Comparison of ENCODE assay signal across 12 cellular contexts in the genomic region with DNA sequence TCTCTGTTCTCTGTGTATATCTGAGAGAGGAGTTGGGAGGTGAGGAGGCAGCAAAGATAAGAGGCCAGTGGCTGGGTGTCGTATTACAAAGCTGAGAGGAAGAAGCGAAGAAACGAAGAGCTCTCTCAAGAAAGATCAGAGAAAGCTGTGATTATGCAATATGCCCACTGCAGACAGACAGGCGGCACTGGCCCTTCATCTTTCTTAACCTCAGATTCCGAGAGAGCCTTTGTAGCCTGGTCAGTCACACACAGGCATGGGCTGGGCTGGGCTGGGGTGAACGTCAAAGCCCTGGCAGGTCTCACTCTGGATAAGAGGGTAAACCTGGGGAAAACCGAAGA.
DNase-seq lines count a peak whose midpoint lies in the region; ATAC-seq, FAIRE-seq and TF ChIP-seq lines count a peak whose summit lies in the region.
"Had no signal": no experiment of that assay in that cellular context is flagged by ENCODE, and none has a peak within 500 bp of the region (broad histone marks: within the 10 kb centered on the region; RNA-seq: fewer than 3 reads in every experiment).

No MANE protein-coding gene starts in this region.

- no peaks in the 10 kb centered on the region for H3K79me2 ChIP-seq in astrocyte (ENCODE audit: insufficient read depth, low read length)

- H3K27me3 ChIP-seq in astrocyte (ENCODE audit: insufficient read depth, low read length) = no peaks in the 10 kb centered on the region

- DNase-seq in G401 (ENCODE audit: low spot score) (peak; percentile 15), M059J (ENCODE audit: low read depth) (peak; percentile 85), astrocyte (ENCODE audit: low read depth) (peak; percentile 41), myocyte (ENCODE audit: low read depth) (peak; percentile 82), KG1 (lab: John Stamatoyannopoulos, UW) (no peak)
- DNase-seq in stimulated activated naive CD4-positive, alpha-beta T cell treated with Interleukin-2 at 50 U/mL for 16 hours (lab: John Stamatoyannopoulos, UW) = no peak
- DNase-seq in natural killer cell treated with Interleukin-12 subunit alpha and Interleukin-12 subunit beta and Interleukin-15 and Interleukin-18, amount 100 ng/mL, for 72 hours (ENCODE audit: low spot score) = no peak
- no peak for DNase-seq in activated naive CD4-positive, alpha-beta T cell treated with anti-CD3 and anti-CD28 coated beads, Interleukin-2, amount 50 U/mL, for 72 hours (ENCODE audit: low spot score in 2 of 2)
- DNase-seq: NCI-H1417 treated with DMSO at 0.1 percent for 48 hours; stimulated activated naive CD8-positive, alpha-beta T cell treated with anti-CD3 and anti-CD28 coated beads, Interleukin-15, Interleukin-2, amounts not matched to agents 100 U/mL and 50 U/mL, for 24 hours had no signal

- H3K4me3 ChIP-seq in astrocyte (ENCODE audit: insufficient read depth, low read depth, low read length) = no peak overlapping the region
- H3K4me3 ChIP-seq: lung, skin epidermis had no signal

- H4K20me1 ChIP-seq in astrocyte (ENCODE audit: insufficient read depth, low read length) = no peaks in the 10 kb centered on the region

- in situ Hi-C loops in G401 (cut with HindIII; ENCODE audit: low sequenced_read_pairs) = no loop called here

- peaks cover 4% of the 10 kb centered on the region for H3K4me1 Mint-ChIP-seq in astrocyte (ENCODE audit: low read depth, unreplicated experiment)
- H3K4me1 Mint-ChIP-seq in natural killer cell treated with Interleukin-12 subunit alpha and Interleukin-12 subunit beta and Interleukin-15 and Interleukin-18, amount 100 ng/mL, for 72 hours (ENCODE audit: low read depth in 2 of 2) = no peaks in the 10 kb centered on the region

- no peak for TF ChIP-seq CTCF in astrocyte (IDR thresholded peaks at IDR 0.05; ENCODE audit: insufficient read depth, low read depth, low read length)

- no peak overlapping the region for H3K4me3 Mint-ChIP-seq in astrocyte (ENCODE audit: unreplicated experiment)
- H3K4me3 Mint-ChIP-seq in natural killer cell treated with Interleukin-12 subunit alpha and Interleukin-12 subunit beta and Interleukin-15 and Interleukin-18, amount 100 ng/mL, for 72 hours = no peak overlapping the region

- H3K27ac ChIP-seq in astrocyte (ENCODE audit: low read depth, low read length) = no peak overlapping the region
- H3K27ac ChIP-seq: skin epidermis had no signal

- no peak for ATAC-seq in natural killer cell treated with Interleukin-12 subunit alpha and Interleukin-12 subunit beta and Interleukin-15 and Interleukin-18, amount 100 ng/mL, for 72 hours
- ATAC-seq in activated naive CD4-positive, alpha-beta T cell treated with anti-CD3 and anti-CD28 coated beads, Interleukin-2, amount 50 U/mL, for 72 hours = no peak
- ATAC-seq: stimulated activated naive CD8-positive, alpha-beta T cell treated with anti-CD3 and anti-CD28 coated beads, Interleukin-15, Interleukin-2, amounts not matched to agents 100 U/mL and 50 U/mL, for 24 hours had no signal

- H3K4me2 ChIP-seq in astrocyte (ENCODE audit: low read length) = no peak overlapping the region

- FAIRE-seq in astrocyte (lab: Jason Lieb, UNC) = no peak

- H3K27ac Mint-ChIP-seq in astrocyte (ENCODE audit: unreplicated experiment) = no peak overlapping the region
- H3K27ac Mint-ChIP-seq in natural killer cell treated with Interleukin-12 subunit alpha and Interleukin-12 subunit beta and Interleukin-15 and Interleukin-18, amount 100 ng/mL, for 72 hours = no peak overlapping the region
- no peak overlapping the region for H3K27ac Mint-ChIP-seq in activated naive CD4-positive, alpha-beta T cell treated with anti-CD3 and anti-CD28 coated beads, Interleukin-2, amount 50 U/mL, for 72 hours

- no peaks in the 10 kb centered on the region for H3K36me3 ChIP-seq in astrocyte (ENCODE audit: insufficient read depth, low read length)

- H3K4me1 ChIP-seq in astrocyte (ENCODE audit: insufficient read depth, low read length) = no peaks in the 10 kb centered on the region

- H2AFZ ChIP-seq in astrocyte (ENCODE audit: low read depth, low read length) = no peak overlapping the region

- no peak overlapping the region for H3K9ac ChIP-seq in astrocyte (ENCODE audit: low read length)

- no peaks in the 10 kb centered on the region for H3K9me3 ChIP-seq in astrocyte (ENCODE audit: insufficient read depth, low read depth, low read length)

- H3K9me3 Mint-ChIP-seq in astrocyte (ENCODE audit: unreplicated experiment) = no peaks in the 10 kb centered on the region
- H3K9me3 Mint-ChIP-seq in natural killer cell treated with Interleukin-12 subunit alpha and Interleukin-12 subunit beta and Interleukin-15 and Interleukin-18, amount 100 ng/mL, for 72 hours = no peaks in the 10 kb centered on the region
- no peaks in the 10 kb centered on the region for H3K9me3 Mint-ChIP-seq in activated naive CD4-positive, alpha-beta T cell treated with anti-CD3 and anti-CD28 coated beads, Interleukin-2, amount 50 U/mL, for 72 hours

- H3K27me3 Mint-ChIP-seq in astrocyte (ENCODE audit: low read depth, unreplicated experiment) = peaks cover 16% of the 10 kb centered on the region
- peaks cover 0 to 14% of the 10 kb centered on the region in 2 donors for H3K27me3 Mint-ChIP-seq in natural killer cell treated with Interleukin-12 subunit alpha and Interleukin-12 subunit beta and Interleukin-15 and Interleukin-18, amount 100 ng/mL, for 72 hours

- no peaks in the 10 kb centered on the region for H3K36me3 Mint-ChIP-seq in astrocyte (ENCODE audit: low read depth, unreplicated experiment)
- no peaks in the 10 kb centered on the region for H3K36me3 Mint-ChIP-seq in natural killer cell treated with Interleukin-12 subunit alpha and Interleukin-12 subunit beta and Interleukin-15 and Interleukin-18, amount 100 ng/mL, for 72 hours
- no peaks in the 10 kb centered on the region for H3K36me3 Mint-ChIP-seq in activated naive CD4-positive, alpha-beta T cell treated with anti-CD3 and anti-CD28 coated beads, Interleukin-2, amount 50 U/mL, for 72 hours

Comparison
In these comparisons a context has a peak if more than half of its experiments do, and no peak if none do; other contexts are left out.
1. DNase-seq: peak in G401 (single experiment), M059J (single experiment), astrocyte (single experiment) and myocyte (single experiment); none in stimulated activated naive CD4-positive, alpha-beta T cell treated with Interleukin-2 at 50 U/mL for 16 hours (single experiment), natural killer cell treated with Interleukin-12 subunit alpha and Interleukin-12 subunit beta and Interleukin-15 and Interleukin-18, amount 100 ng/mL, for 72 hours (single experiment), KG1 (single experiment) and activated naive CD4-positive, alpha-beta T cell treated with anti-CD3 and anti-CD28 coated beads, Interleukin-2, amount 50 U/mL, for 72 hours (0 of 2).